ENCODE assay signal across 15 cellular contexts in the genomic region with DNA sequence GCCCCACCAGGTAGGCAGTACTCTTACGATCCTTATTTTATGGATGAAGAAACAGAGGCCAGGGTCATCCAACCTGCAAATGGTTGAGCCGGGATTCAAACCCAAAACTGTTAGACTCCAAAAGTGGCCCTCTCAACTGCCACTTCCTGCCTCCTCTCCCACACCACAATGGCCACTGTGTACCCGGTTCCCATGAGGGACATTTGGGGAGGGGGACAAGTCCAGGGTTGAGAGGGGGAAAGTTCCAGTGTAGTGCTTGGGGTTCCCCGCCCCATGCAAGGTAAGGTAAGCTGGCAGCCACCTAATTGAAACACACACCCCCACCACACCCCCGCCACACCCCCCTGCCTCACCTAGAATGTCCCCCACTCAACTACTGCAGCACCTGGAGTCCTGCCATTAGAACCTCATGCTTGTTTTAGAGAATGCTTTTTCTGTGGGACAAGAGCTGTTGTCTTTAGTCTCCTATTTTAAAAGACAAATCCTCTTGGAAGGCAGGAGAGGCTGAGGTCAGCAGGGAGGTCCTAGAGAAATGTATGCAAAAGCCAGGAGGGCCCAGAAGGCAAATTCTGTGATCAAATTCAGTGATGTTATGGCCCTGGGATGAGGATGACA.
DNase-seq lines count a peak whose midpoint lies in the region; ATAC-seq and TF ChIP-seq lines count a peak whose summit lies in the region.
"Had no signal": no experiment of that assay in that cellular context is flagged by ENCODE, and none has a peak within 500 bp of the region (broad histone marks: within the 10 kb centered on the region; RNA-seq: fewer than 3 reads in every experiment).

No MANE protein-coding gene starts in this region.

- DNase-seq in CD14-positive monocyte (ENCODE audit: low spot score) = peak; percentile 22
- DNase-seq in T-helper 17 cell = no peak
- no peak for DNase-seq in kidney glomerular epithelial cell (lab: John Stamatoyannopoulos, UW)
- DNase-seq in psoas muscle = no peak
- no peak for DNase-seq in NCI-H748 (lab: John Stamatoyannopoulos, UW; ENCODE audit: unreplicated experiment)
- DNase-seq: activated CD8-positive, alpha-beta T cell treated with anti-CD3 and anti-CD28 coated beads, Interleukin-2, amount 10 ng/mL, durations not matched to agents 7 days and 5 days; CD4-positive, alpha-beta memory T cell; mesendoderm; NCI-H1048; NCI-H748 treated with DMSO at 0.1 percent for 48 hours; small intestine had no signal

- intact Hi-C loops in CD14-positive monocyte (cut with micrococcal nuclease) (no loop called here), psoas muscle (cut with DNase I) (no loop called here)

- peak overlapping the region; percentile 8 for H3K27ac ChIP-seq in layer of hippocampus (ENCODE audit: low read depth, low read length)
- peak overlapping the region in 17 of 21 experiments; percentile 25 to 95 (median 87) for H3K27ac ChIP-seq in skin epidermis
- H3K27ac ChIP-seq in psoas muscle = no peak overlapping the region
- H3K27ac ChIP-seq: VCaP had no signal

- H3K9me3 Mint-ChIP-seq in CD14-positive monocyte = peaks cover 0 to 2% (median 0%) of the 10 kb centered on the region in 7 donors

- H3K4me3 Mint-ChIP-seq in CD14-positive monocyte = no peak overlapping the region
- H3K4me3 Mint-ChIP-seq in T-helper 17 cell = no peak overlapping the region
- H3K4me3 Mint-ChIP-seq: activated CD8-positive, alpha-beta T cell treated with anti-CD3 and anti-CD28 coated beads, Interleukin-2, amount 10 ng/mL, durations not matched to agents 7 days and 5 days; CD4-positive, alpha-beta memory T cell had no signal

- H3K4me1 ChIP-seq in psoas muscle = peaks cover 45% of the 10 kb centered on the region

- TF ChIP-seq CTCF in CD14-positive monocyte (IDR thresholded peaks at IDR 0.05) (no peak), psoas muscle (IDR thresholded peaks at IDR 0.05) (no peak)

- 88 to 96% (median 89%) methylated on average over 5 of the region's 5 CpGs for WGBS in psoas muscle, 3 donors

- H3K9me3 ChIP-seq in T-helper 17 cell (ENCODE audit: control insufficient read depth, low read length, poor library complexity, severe bottlenecking) (no peaks in the 10 kb centered on the region), psoas muscle (no peaks in the 10 kb centered on the region)

- no peak overlapping the region for H3K27ac Mint-ChIP-seq in CD14-positive monocyte
- peak overlapping the region; percentile 45 for H3K27ac Mint-ChIP-seq in T-helper 17 cell
- H3K27ac Mint-ChIP-seq: activated CD8-positive, alpha-beta T cell treated with anti-CD3 and anti-CD28 coated beads, Interleukin-2, amount 10 ng/mL, durations not matched to agents 7 days and 5 days had no signal

- H3K27me3 Mint-ChIP-seq in CD14-positive monocyte (ENCODE audit: low read depth in 3 of 3) (peaks cover 0 to 8% (median 4%) of the 10 kb centered on the region in 3 donors), T-helper 17 cell (no peaks in the 10 kb centered on the region)
- H3K27me3 Mint-ChIP-seq: CD4-positive, alpha-beta memory T cell had no signal

- H3K27me3 ChIP-seq in layer of hippocampus (ENCODE audit: control insufficient read depth, insufficient read depth, low read length) (no peaks in the 10 kb centered on the region), psoas muscle (ENCODE audit: insufficient read depth in 3 of 3, low read length in 2 of 3) (no peaks in the 10 kb centered on the region)

- peaks cover 0 to 5% of the 10 kb centered on the region in 2 donors for H3K36me3 Mint-ChIP-seq in CD14-positive monocyte
- H3K36me3 Mint-ChIP-seq in T-helper 17 cell (ENCODE audit: low read depth) = no peaks in the 10 kb centered on the region
- H3K36me3 Mint-ChIP-seq: CD4-positive, alpha-beta memory T cell had no signal

- no peak for ATAC-seq in T-helper 17 cell
- ATAC-seq in psoas muscle = no peak
- ATAC-seq in HG02759 (IDR thresholded peaks at IDR 0.05; ENCODE audit: unreplicated experiment) = no peak
- ATAC-seq: activated CD8-positive, alpha-beta T cell treated with anti-CD3 and anti-CD28 coated beads, Interleukin-2, amount 10 ng/mL, durations not matched to agents 7 days and 5 days had no signal

- no peaks in the 10 kb centered on the region for H3K36me3 ChIP-seq in psoas muscle (ENCODE audit: insufficient read depth in 1 of 2, low read depth in 1 of 2)

- H3K4me3 ChIP-seq in skin epidermis (no peak overlapping the region), psoas muscle (no peak overlapping the region)

- H3K4me1 Mint-ChIP-seq in CD14-positive monocyte (peaks cover 72% of the 10 kb centered on the region), T-helper 17 cell (peaks cover 4% of the 10 kb centered on the region)
